In the genomic region with DNA sequence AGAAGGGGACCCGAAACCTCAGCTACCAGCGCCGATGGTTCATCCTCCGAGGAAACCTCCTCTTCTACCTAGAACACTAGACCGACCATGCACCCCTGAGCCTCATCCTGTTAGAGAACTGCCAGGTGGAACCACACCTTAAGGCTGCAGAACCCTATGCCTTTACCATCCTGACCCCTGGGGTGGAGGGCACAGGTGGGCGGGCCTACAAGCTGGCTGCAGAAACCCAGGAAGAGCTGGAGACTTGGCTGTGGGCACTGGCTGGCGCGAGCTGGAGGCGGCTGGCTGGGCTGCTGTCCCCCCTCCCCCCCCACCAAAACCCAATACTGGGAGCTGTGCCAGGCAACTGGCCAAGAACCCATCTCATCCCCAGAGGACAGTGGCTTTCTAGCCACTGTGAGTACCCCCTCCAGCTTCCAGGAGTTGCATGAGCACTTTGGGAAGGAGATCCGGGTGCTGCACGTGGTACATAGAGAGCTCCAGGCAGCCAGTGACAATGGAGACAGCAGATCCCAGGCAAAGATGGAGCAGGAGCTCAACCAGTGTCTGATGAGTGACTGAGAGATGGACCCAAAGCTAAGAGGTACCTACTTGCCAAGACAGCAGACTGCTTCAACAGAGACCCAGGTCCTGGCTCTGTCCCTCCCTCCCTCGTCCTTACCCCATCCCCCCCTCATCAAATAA, we compare ENCODE assay signal across 8 cellular contexts. TPM values are rescaled to one million over a fixed set of nuclear protein-coding genes. Genes with fewer than 3 reads are reported as not detected.
DNase-seq lines count a peak whose midpoint lies in the region; ATAC-seq and TF ChIP-seq lines count a peak whose summit lies in the region.

No MANE protein-coding gene starts in this region.

- H3K27ac ChIP-seq in AG04450 (ENCODE audit: low read depth, low read length) (peak overlapping the region; percentile 100), IMR-90 (ENCODE audit: insufficient read depth, low read length) (peak overlapping the region; percentile 93; the same call in 1 of the 2 replicates), body of pancreas (peak overlapping the region; percentile 84 to 97 (median 91))

- no peak overlapping the region for H3K14ac ChIP-seq in IMR-90 (replicated peaks; ENCODE audit: low read depth, low read length)

- H2BK15ac ChIP-seq in IMR-90 (ENCODE audit: low read depth, low read length) = 0 out of 3 replicates have a peak overlapping the region, but pooled peaks have one; percentile 12

- H2AK5ac ChIP-seq in IMR-90 (ENCODE audit: low read depth, low read length) = peak overlapping the region; percentile 88

- POLR2A ChIA-PET in AG04450 (lab: Yijun Ruan, JAX) = interaction anchor here (0.7 kb wide), 1 partner anchor 50 kb away, joined by 5 read pairs; no protein-coding TSS in a partner anchor
- POLR2A ChIA-PET in IMR-90 (lab: Charles Lee; ENCODE audit: unreplicated experiment) = interaction anchor here (0.6 kb wide), 1 partner anchor 305 kb away, joined by 5 read pairs; no protein-coding TSS in a partner anchor

- peaks cover 8% of the 10 kb centered on the region; the same call in 1 of the 2 replicates for H4K20me1 ChIP-seq in IMR-90 (ENCODE audit: insufficient read depth, low read length)

- peak overlapping the region; percentile 91 for H3K4ac ChIP-seq in IMR-90 (ENCODE audit: low read depth, low read length)

- H3K18ac ChIP-seq in IMR-90 (ENCODE audit: low read depth, low read length) = no peak overlapping the region

- peaks cover 9% of the 10 kb centered on the region for H3K9me1 ChIP-seq in IMR-90 (ENCODE audit: insufficient read depth, low read length)

- peak overlapping the region; percentile 80 for H3K4me2 ChIP-seq in IMR-90 (ENCODE audit: low read depth, low read length)

- peaks cover 10 to 70% of the 10 kb centered on the region in 2 experiments for H3K79me1 ChIP-seq in IMR-90 (ENCODE audit: low read depth in 1 of 2, low read length in 2 of 2)

- H2BK20ac ChIP-seq in IMR-90 (ENCODE audit: low read depth, low read length) = no peak overlapping the region

- DNase-seq in AG04450 (ENCODE audit: low read depth, low spot score) = no peak
- DNase-seq in IMR-90 = no peak
- DNase-seq in body of pancreas = no peak
- peak; percentile 28 for DNase-seq in midbrain (lab: John Stamatoyannopoulos, UW)
- DNase-seq in SIG-M5 treated with dmso at 0.1 percent for 504 hours (lab: John Stamatoyannopoulos, UW; ENCODE audit: unreplicated experiment) = no peak
- no peak for DNase-seq in stimulated activated CD4-positive, alpha-beta T cell treated with anti-CD3 and anti-CD28 coated beads, Interleukin-4, amount 100 ng/mL, for 1 hour

- H3K23ac ChIP-seq in IMR-90 (ENCODE audit: low read depth, low read length) = no peak overlapping the region

- CTCF ChIA-PET in AG04450 (lab: Charles Lee) (no interaction called here), IMR-90 (lab: Yijun Ruan, JAX) (no interaction called here)

- no peaks in the 10 kb centered on the region; the same call in 1 of the 2 replicates for H3K9me3 ChIP-seq in AG04450 (ENCODE audit: control insufficient read depth, insufficient read depth, low read length)
- H3K9me3 ChIP-seq in IMR-90 (ENCODE audit: control insufficient read depth, insufficient read depth, low read length) = no peaks in the 10 kb centered on the region
- no peaks in the 10 kb centered on the region for H3K9me3 ChIP-seq in body of pancreas

- H3K9ac ChIP-seq in IMR-90 (ENCODE audit: low read depth, low read length) = no peak overlapping the region

- dilution Hi-C loops in IMR-90 (cut with HindIII; ENCODE audit: low sequenced_read_pairs, unreplicated experiment) = no loop called here

- H3K36me3 ChIP-seq in IMR-90 (ENCODE audit: control insufficient read depth, insufficient read depth, low read length) (peaks cover 49% of the 10 kb centered on the region), body of pancreas (replicated peaks in 1 of 2; ENCODE audit: insufficient read depth in 1 of 2, low read depth in 2 of 2) (peaks cover 0 to 5% of the 10 kb centered on the region in 2 donors)

- intact Hi-C loops in IMR-90 (cut with micrococcal nuclease) = no loop called here
- intact Hi-C loops in body of pancreas (cut with DNase I) = no loop called here

- no peak for TF ChIP-seq POLR2A in IMR-90 (IDR thresholded peaks at IDR 0.05; ENCODE audit: low read depth, low read length)
- TF ChIP-seq POLR2A in body of pancreas (IDR thresholded peaks at IDR 0.05) = no peak

- no peak overlapping the region for H2BK5ac ChIP-seq in IMR-90 (ENCODE audit: low read depth, low read length, poor library complexity, severe bottlenecking)

- ATAC-seq in IMR-90 (ENCODE audit: low read depth) (no peak), body of pancreas (no peak), HG02970 (IDR thresholded peaks at IDR 0.05; ENCODE audit: low FRiP score, unreplicated experiment) (no peak), HG03045 (IDR thresholded peaks at IDR 0.05; ENCODE audit: unreplicated experiment) (no peak)

- no peak overlapping the region for H4K91ac ChIP-seq in IMR-90 (ENCODE audit: insufficient read depth, low read depth, low read length)

- H3K4me3 ChIP-seq in AG04450 (ENCODE audit: low read depth, low read length) (no peak overlapping the region), IMR-90 (ENCODE audit: insufficient read depth, low read depth, low read length) (no peak overlapping the region), body of pancreas (no peak overlapping the region)

- H2AK9ac ChIP-seq in IMR-90 (replicated peaks; ENCODE audit: low read depth, low read length, poor library complexity) = peak overlapping the region; percentile 96

- no peak overlapping the region for H3K56ac ChIP-seq in IMR-90 (ENCODE audit: extremely low read depth, insufficient read depth, low read length)

- peak overlapping the region; percentile 55 to 93 for H4K8ac ChIP-seq in IMR-90 (ENCODE audit: low read depth in 2 of 2, low read length in 2 of 2)

- no CpG with 5 or more reads among the region's 12 CpGs for WGBS in IMR-90 (ENCODE audit: extremely low coverage in 2 of 2, insufficient read length in 1 of 2), 2 experiments
- WGBS in body of pancreas, 2 donors = 62 to 69% methylated on average over 10 to 12 of the region's 12 CpGs

- no peaks in the 10 kb centered on the region for H3K27me3 ChIP-seq in AG04450 (ENCODE audit: control insufficient read depth, insufficient read depth, low read length)
- no peaks in the 10 kb centered on the region for H3K27me3 ChIP-seq in IMR-90 (ENCODE audit: control insufficient read depth, insufficient read depth, low read length)
- no peaks in the 10 kb centered on the region for H3K27me3 ChIP-seq in body of pancreas

- H3K4me1 ChIP-seq in IMR-90 (ENCODE audit: control insufficient read depth, insufficient read depth, low read length) = peaks cover 7% of the 10 kb centered on the region; the same call in 1 of the 2 replicates
- H3K4me1 ChIP-seq in body of pancreas = peaks cover 49% of the 10 kb centered on the region

- BruUV-seq in IMR-90 (replicated peaks; lab: Mats Ljungman, UMichigan) = no TSS peak

- TF ChIP-seq RAD21 in IMR-90 (IDR thresholded peaks at IDR 0.05; ENCODE audit: low read length) = no peak

- TF ChIP-seq CTCF in AG04450 (IDR thresholded peaks at IDR 0.05; ENCODE audit: low read depth, low read length) (no peak), IMR-90 (conservative IDR thresholded peaks at IDR 0.05; ENCODE audit: low read depth, low read length) (no peak), body of pancreas (IDR thresholded peaks at IDR 0.05) (no peak)

- in situ Hi-C loops in IMR-90 (cut with MboI; ENCODE audit: low sequenced_read_pairs) = no loop called here

- H2AFZ ChIP-seq in IMR-90 (replicated peaks; ENCODE audit: low read length, poor library complexity) = peak overlapping the region; percentile 18

- H4K5ac ChIP-seq in IMR-90 (ENCODE audit: low read depth, low read length) = no peak overlapping the region; the same call in 1 of the 2 replicates

- H2BK120ac ChIP-seq in IMR-90 (ENCODE audit: low read depth, low read length) = peak overlapping the region; percentile 71; the same call in 1 of the 2 replicates

TF ChIP-seq in IMR-90, 13 proteins besides CTCF, POLR2A, EP300 and RAD21 (continues in another document):
- TF ChIP-seq RCOR1 (IDR thresholded peaks at IDR 0.05; ENCODE audit: insufficient replicate concordance, low read length) = no peak

RNA-seq across cellular contexts. Expression of a gene that starts 1.4 kb away (rescaled TPM):
- polyA plus RNA-seq in AG04450 (2011; rRNA removed) = 48.9 and 49.5 TPM in 2 replicates
- polyA minus RNA-seq in AG04450 (2011; rRNA and poly(A)+ RNA removed) = 26.9 and 36.6 TPM in 2 replicates
- 29.6 and 34.4 TPM in 2 replicates for total RNA-seq in IMR-90 (2012; rRNA removed)
- 41.1 and 44.0 TPM in 2 replicates for polyA plus RNA-seq in IMR-90 (2012; rRNA removed)
- 33.8 and 49.6 TPM in 2 replicates for polyA plus RNA-seq in IMR-90 (2012; cell fraction: cytosol; rRNA removed)
- 92.8 and 111 TPM in 2 replicates for polyA plus RNA-seq in IMR-90 (2012; cell fraction: nucleus; rRNA removed; ENCODE audit: low replicate concordance)
- 10 to 100 TPM; 19.8 to 20.2 TPM for total RNA-seq in body of pancreas

RNA-seq across cellular contexts. Expression of a gene that starts 13.8 kb away (rescaled TPM):
- polyA plus RNA-seq in AG04450 (2011; rRNA removed) (12.0 and 14.8 TPM in 2 replicates), IMR-90 (2012; rRNA removed) (24.9 and 26.4 TPM in 2 replicates)
- 16.8 and 18.3 TPM in 2 replicates for polyA minus RNA-seq in AG04450 (2011; rRNA and poly(A)+ RNA removed)
- total RNA-seq in IMR-90 (2012; rRNA removed) (8.1 and 8.4 TPM in 2 replicates), body of pancreas (10 to 100 TPM; 17.9 to 22.1 TPM)
- 30.8 and 40.6 TPM in 2 replicates for polyA plus RNA-seq in IMR-90 (2012; cell fraction: cytosol; rRNA removed)
- polyA plus RNA-seq in IMR-90 (2012; cell fraction: nucleus; rRNA removed; ENCODE audit: low replicate concordance) = 41.1 and 73.5 TPM in 2 replicates

RNA-seq across cellular contexts. Expression of a gene that starts 18.1 kb away (rescaled TPM):
- polyA plus RNA-seq in AG04450 (2011; rRNA removed) = 0.55 TPM in 1 of 2 replicates, not detected in the other
- polyA minus RNA-seq in AG04450 (2011; rRNA and poly(A)+ RNA removed) = not detected in 2 replicates
- total RNA-seq in IMR-90 (2012; rRNA removed) = not detected in 2 replicates
- polyA plus RNA-seq in IMR-90 (2012; rRNA removed) = 1.1 and 1.2 TPM in 2 replicates
- polyA plus RNA-seq in IMR-90 (2012; cell fraction: cytosol; rRNA removed) = not detected in 2 replicates
- not detected in 2 replicates for polyA plus RNA-seq in IMR-90 (2012; cell fraction: nucleus; rRNA removed; ENCODE audit: low replicate concordance)
- total RNA-seq in body of pancreas = not detected

RNA-seq across cellular contexts. Expression of a gene that starts 25.8 kb away (rescaled TPM):
- polyA plus RNA-seq in AG04450 (2011; rRNA removed) (not detected in 2 replicates), IMR-90 (2012; rRNA removed) (0.24 and 0.50 TPM in 2 replicates)
- 0.51 TPM in 1 of 2 replicates, not detected in the other for polyA minus RNA-seq in AG04450 (2011; rRNA and poly(A)+ RNA removed)
- total RNA-seq in IMR-90 (2012; rRNA removed) (not detected in 2 replicates), body of pancreas (under 1 TPM; 0.26 to 0.33 TPM)
- polyA plus RNA-seq in IMR-90 (2012; cell fraction: cytosol; rRNA removed) = 0.12 and 0.27 TPM in 2 replicates
- polyA plus RNA-seq in IMR-90 (2012; cell fraction: nucleus; rRNA removed; ENCODE audit: low replicate concordance) = 0.46 and 0.60 TPM in 2 replicates

RNA-seq across cellular contexts. Expression of a gene that starts 38.7 kb away (rescaled TPM):
- polyA plus RNA-seq in AG04450 (2011; rRNA removed) (4.3 and 5.3 TPM in 2 replicates), IMR-90 (2012; rRNA removed) (5.8 and 6.7 TPM in 2 replicates)
- polyA minus RNA-seq in AG04450 (2011; rRNA and poly(A)+ RNA removed) = 5.9 and 6.6 TPM in 2 replicates
- total RNA-seq in IMR-90 (2012; rRNA removed) (6.6 and 6.9 TPM in 2 replicates), body of pancreas (10 to 100 TPM in 1 of 2 donors, 1 to 10 TPM in 1; 9.3 to 12.2 TPM)
- 5.6 and 5.8 TPM in 2 replicates for polyA plus RNA-seq in IMR-90 (2012; cell fraction: cytosol; rRNA removed)
- polyA plus RNA-seq in IMR-90 (2012; cell fraction: nucleus; rRNA removed; ENCODE audit: low replicate concordance) = 5.3 and 10.5 TPM in 2 replicates
